In the genomic region with DNA sequence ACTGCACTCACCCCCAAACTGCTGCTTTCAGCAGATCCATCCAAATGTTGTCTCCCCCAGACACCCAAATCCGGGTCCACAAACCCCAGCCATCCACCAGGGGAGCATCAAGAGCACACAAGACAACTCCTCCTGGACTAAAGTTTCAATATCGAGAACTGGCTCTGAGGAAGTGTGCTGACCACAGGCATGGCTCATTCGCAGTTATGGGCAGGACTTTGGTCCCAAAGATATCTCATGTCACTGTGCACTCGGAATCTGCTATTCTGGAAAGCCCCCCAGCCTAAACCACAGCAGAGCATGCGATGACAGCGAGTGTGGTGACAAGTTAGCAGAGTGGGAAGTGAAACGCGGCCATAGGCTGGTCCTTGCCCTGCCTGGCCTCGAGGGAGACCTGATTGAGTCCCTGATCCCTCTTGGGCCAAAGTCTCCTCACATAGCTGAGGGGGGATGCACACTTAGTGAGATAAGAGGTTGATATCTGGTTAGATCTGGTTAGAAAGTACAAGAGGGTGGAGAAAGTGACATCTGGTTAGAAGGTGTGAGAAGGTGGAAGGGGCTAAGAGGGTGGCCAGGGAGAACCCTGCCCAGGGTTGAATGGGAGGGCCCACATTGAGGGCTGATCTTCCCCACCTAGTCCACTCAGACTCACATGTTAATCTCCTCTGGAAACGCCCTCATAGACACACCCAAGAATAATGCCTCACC, we compare ENCODE assay signal across 8 cellular contexts.
DNase-seq lines count a peak whose midpoint lies in the region; ATAC-seq and TF ChIP-seq lines count a peak whose summit lies in the region.

No MANE protein-coding gene starts in this region.

- intact Hi-C loops in ovary (cut with DNase I) = no loop called here
- intact Hi-C loops in heart right ventricle (cut with DNase I) = no loop called here

- H3K27me3 ChIP-seq in ovary (no peaks in the 10 kb centered on the region), heart right ventricle (peaks cover 0 to 4% (median 0%) of the 10 kb centered on the region in 7 donors)
- H3K27me3 ChIP-seq in effector memory CD4-positive, alpha-beta T cell (replicated peaks; ENCODE audit: control insufficient read depth, insufficient read depth, low read length, poor library complexity, severe bottlenecking) = no peaks in the 10 kb centered on the region

- H3K36me3 ChIP-seq in ovary (no peaks in the 10 kb centered on the region), heart right ventricle (no peaks in the 10 kb centered on the region)
- H3K36me3 ChIP-seq in effector memory CD4-positive, alpha-beta T cell (ENCODE audit: control insufficient read depth, insufficient read depth, low read length) = no peaks in the 10 kb centered on the region

- H3K4me1 ChIP-seq in ovary (ENCODE audit: insufficient read depth) = no peaks in the 10 kb centered on the region
- no peaks in the 10 kb centered on the region for H3K4me1 ChIP-seq in effector memory CD4-positive, alpha-beta T cell (ENCODE audit: control insufficient read depth, insufficient read depth, low read length, poor library complexity, severe bottlenecking)
- H3K4me1 ChIP-seq in heart right ventricle = peaks cover 2 to 20% (median 13%) of the 10 kb centered on the region in 9 donors

- in situ Hi-C loops in GM13976 (cut with MboI; ENCODE audit: low sequenced_read_pairs, unreplicated experiment) (no loop called here), KBM-7 (cut with MboI; ENCODE audit: low pct_unique_long_range_greater_than_20kb, low sequenced_read_pairs) (no loop called here)

- H3K9me3 ChIP-seq in ovary = no peaks in the 10 kb centered on the region
- H3K9me3 ChIP-seq in effector memory CD4-positive, alpha-beta T cell (ENCODE audit: control insufficient read depth, low read length) = no peaks in the 10 kb centered on the region
- H3K9me3 ChIP-seq in heart right ventricle = peaks cover 0 to 8% (median 0%) of the 10 kb centered on the region in 11 donors

- no peak for TF ChIP-seq EP300 in ovary (IDR thresholded peaks at IDR 0.05)

- 82 to 85% (median 84%) methylated on average over 10 of the region's 10 CpGs for WGBS in ovary, 3 donors
- WGBS in heart right ventricle, 2 donors = 65 to 71% methylated on average over 10 of the region's 10 CpGs

- no peak for TF ChIP-seq POLR2A in ovary (IDR thresholded peaks at IDR 0.05)

- H3K27ac ChIP-seq in ovary = no peak overlapping the region
- no peak overlapping the region for H3K27ac ChIP-seq in effector memory CD4-positive, alpha-beta T cell (ENCODE audit: insufficient read depth, low read length, poor library complexity, severe bottlenecking)
- H3K27ac ChIP-seq in heart right ventricle = no peak overlapping the region

- peak; percentile 68 for ATAC-seq in GM21576 (IDR thresholded peaks at IDR 0.05; ENCODE audit: unreplicated experiment)
- ATAC-seq in heart right ventricle = no peak

- DNase-seq in GM13976 (ENCODE audit: low spot score) = peak; percentile 68
- peak; percentile 43 for DNase-seq in KBM-7
- DNase-seq in fibroblast of villous mesenchyme (ENCODE audit: low read depth) = no peak
- DNase-seq in ovary = no peak
- no peak for DNase-seq in effector memory CD4-positive, alpha-beta T cell
- no peak for DNase-seq in NCI-H446 (lab: John Stamatoyannopoulos, UW)
- no peak for DNase-seq in heart right ventricle

- H3K4me3 ChIP-seq in fibroblast of villous mesenchyme (ENCODE audit: low read depth, low read length) = no peak overlapping the region
- no peak overlapping the region for H3K4me3 ChIP-seq in ovary
- no peak overlapping the region for H3K4me3 ChIP-seq in effector memory CD4-positive, alpha-beta T cell (ENCODE audit: insufficient read depth, low read depth, low read length, poor library complexity, severe bottlenecking)
- no peak overlapping the region for H3K4me3 ChIP-seq in heart right ventricle

- TF ChIP-seq CTCF in GM13976 (IDR thresholded peaks at IDR 0.05; ENCODE audit: borderline replicate concordance, control extremely low read depth, extremely low read depth, insufficient read depth, missing control alignments) = peak; percentile 14
- peak; percentile 19 for TF ChIP-seq CTCF in fibroblast of villous mesenchyme (IDR thresholded peaks at IDR 0.05; ENCODE audit: insufficient read depth, low read depth, low read length)
- TF ChIP-seq CTCF in ovary (IDR thresholded peaks at IDR 0.05) = no peak
- peak in 1 of 9 donors; percentile 22 for TF ChIP-seq CTCF in heart right ventricle (IDR thresholded peaks at IDR 0.05)

Comparison
In these comparisons a context has a peak if more than half of its experiments do, and no peak if none do; other contexts are left out.
1. DNase-seq: peak in GM13976 (single experiment) and KBM-7 (single experiment); none in fibroblast of villous mesenchyme (single experiment), ovary (0 of 5), effector memory CD4-positive, alpha-beta T cell (0 of 3), NCI-H446 (0 of 2) and heart right ventricle (0 of 2).
2. CTCF ChIP-seq: peak in GM13976 (single experiment) and fibroblast of villous mesenchyme (single experiment); none in ovary (0 of 3).